ENCODE assay signal across 22 cellular contexts in the genomic region with DNA sequence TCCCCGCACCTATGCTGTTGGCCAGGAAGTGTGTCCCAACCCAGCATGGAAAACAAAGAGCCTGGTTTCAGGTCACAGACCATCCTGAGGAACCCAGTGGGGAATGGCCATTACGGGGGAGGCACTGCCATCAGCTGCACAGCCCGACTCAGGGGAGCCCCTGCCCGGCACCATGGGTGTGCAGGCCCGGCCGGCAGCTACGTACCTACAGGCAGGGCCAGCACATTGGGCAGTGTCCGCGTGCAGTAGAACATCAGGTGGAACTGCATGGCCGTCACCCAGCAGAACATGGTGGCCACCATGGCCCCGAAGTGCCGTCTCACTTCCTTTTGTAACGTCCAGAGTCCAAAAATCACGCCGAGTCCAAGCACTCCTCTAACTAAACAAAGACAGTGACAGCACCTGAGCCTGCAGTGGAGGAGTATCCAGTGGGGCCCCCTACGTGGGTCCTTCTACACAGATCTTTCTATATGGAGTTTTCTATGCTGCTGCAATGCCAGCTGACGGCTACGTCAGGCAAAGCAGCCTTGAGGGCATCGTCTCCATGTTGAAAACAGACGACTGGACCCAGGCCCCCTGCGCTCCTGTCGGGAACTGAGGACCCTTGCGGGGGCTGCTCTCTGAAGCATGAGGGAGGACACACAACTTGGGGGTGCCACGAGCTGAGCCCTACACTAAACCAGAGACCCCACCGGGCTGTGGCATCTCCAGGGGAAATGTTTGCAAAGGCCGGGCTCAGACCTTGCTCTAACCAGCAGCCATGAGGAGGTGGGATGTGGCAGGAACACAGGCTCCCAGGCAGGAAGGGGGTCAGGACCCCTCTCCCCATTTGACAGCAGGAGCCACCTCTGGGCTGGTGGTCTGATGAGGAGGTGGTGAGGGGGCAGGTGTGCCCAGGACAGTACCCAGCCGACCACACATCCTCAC.
"Had no signal": no experiment of that assay in that cellular context is flagged by ENCODE, and none has a peak within 500 bp of the region (broad histone marks: within the 10 kb centered on the region; RNA-seq: fewer than 3 reads in every experiment).

No MANE protein-coding gene starts in this region.

- H3K27me3 Mint-ChIP-seq: naive B cell; stimulated activated naive B cell treated with anti-CD40 and anti-IgM and Interleukin-4, amounts not matched to agents 10 μg/mL and 1 μg/mL and 100 μg/mL, for 72 hours had no signal

- H3K4me3 ChIP-seq: colonic mucosa, esophagus squamous epithelium, gastroesophageal sphincter, skin epidermis, stomach, thoracic aorta, transverse colon had no signal

- H3K4me3 Mint-ChIP-seq: mesothelial cell of epicardium; nephron; stimulated activated naive B cell treated with anti-CD40 and anti-IgM and Interleukin-4, amounts not matched to agents 10 μg/mL and 1 μg/mL and 100 μg/mL, for 72 hours had no signal

- H3K27ac Mint-ChIP-seq: mesothelial cell of epicardium, nephron had no signal

- H3K9me3 ChIP-seq: colonic mucosa, esophagus squamous epithelium, gastroesophageal sphincter, neutrophil, stomach, thoracic aorta, transverse colon had no signal

- DNase-seq: colonic mucosa; dermis blood vessel endothelial cell; esophagus squamous epithelium; foreskin fibroblast; glutamatergic neuron; left colon; left ventricle myocardium superior; naive B cell; stimulated activated CD4-positive, alpha-beta T cell treated with anti-CD3 and anti-CD28 coated beads, Interleukin-2, amount 100 ng/mL, for 24 hours; stimulated activated CD4-positive, alpha-beta T cell treated with anti-CD3 and anti-CD28 coated beads, Interleukin-4, amount 100 ng/mL, for 4 hours; stimulated activated naive B cell treated with anti-CD40 and anti-IgM and Interleukin-4, amounts not matched to agents 10 μg/mL and 1 μg/mL and 100 μg/mL, for 72 hours; stomach; substantia nigra; transverse colon had no signal

- H3K27me3 ChIP-seq: colonic mucosa, esophagus squamous epithelium, gastroesophageal sphincter, neutrophil, stomach, transverse colon had no signal

- ATAC-seq: gastroesophageal sphincter; left colon; left ventricle myocardium superior; sciatic nerve; stimulated activated naive B cell treated with anti-CD40 and anti-IgM and Interleukin-4, amounts not matched to agents 10 μg/mL and 1 μg/mL and 100 μg/mL, for 72 hours had no signal

- H3K4me1 ChIP-seq: colonic mucosa, esophagus squamous epithelium, gastroesophageal sphincter, stomach, transverse colon had no signal

- H3K4me1 Mint-ChIP-seq: mesothelial cell of epicardium, nephron had no signal

- H3K36me3 ChIP-seq: colonic mucosa had no signal

- H3K27ac ChIP-seq: colonic mucosa, esophagus squamous epithelium, gastroesophageal sphincter, neutrophil, skin epidermis, stomach, thoracic aorta, transverse colon had no signal

- FAIRE-seq: keratinocyte had no signal

- H3K9me3 Mint-ChIP-seq: mesothelial cell of epicardium; naive B cell; nephron; stimulated activated naive B cell treated with anti-CD40 and anti-IgM and Interleukin-4, amounts not matched to agents 10 μg/mL and 1 μg/mL and 100 μg/mL, for 72 hours had no signal
